9 cellular contexts compared by ENCODE assay signal in the genomic region with DNA sequence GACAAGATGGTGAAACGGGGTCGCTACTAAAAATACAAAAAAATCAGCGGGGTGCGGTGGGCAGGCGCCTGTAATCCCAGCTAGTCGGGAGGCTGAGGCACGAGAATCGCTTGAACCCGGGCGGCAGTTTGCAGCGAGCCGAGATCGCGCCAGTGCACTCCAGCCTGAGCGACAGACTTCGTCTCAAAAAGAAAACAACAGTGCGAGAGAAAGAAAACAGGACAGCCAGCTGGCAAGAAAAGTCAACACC. TPM values are rescaled to one million over a fixed set of nuclear protein-coding genes. Genes with fewer than 3 reads are reported as not detected.
DNase-seq lines count a peak whose midpoint lies in the region; ATAC-seq and TF ChIP-seq lines count a peak whose summit lies in the region.
"Had no signal": no experiment of that assay in that cellular context is flagged by ENCODE, and none has a peak within 500 bp of the region (broad histone marks: within the 10 kb centered on the region; RNA-seq: fewer than 3 reads in every experiment).

No MANE protein-coding gene starts in this region.

- H3K4me1 Mint-ChIP-seq in CD8-positive, alpha-beta T cell (ENCODE audit: low read depth) = peaks cover 8% of the 10 kb centered on the region
- H3K4me1 Mint-ChIP-seq in endothelial cell (ENCODE audit: unreplicated experiment) = no peaks in the 10 kb centered on the region

- no peaks in the 10 kb centered on the region for H3K36me3 ChIP-seq in CD8-positive, alpha-beta T cell (ENCODE audit: insufficient read depth, low read length)
- no peaks in the 10 kb centered on the region for H3K36me3 ChIP-seq in right lobe of liver
- H3K36me3 ChIP-seq in uterus = no peaks in the 10 kb centered on the region

- H3K9me3 ChIP-seq in CD8-positive, alpha-beta T cell (ENCODE audit: low read length) = no peaks in the 10 kb centered on the region
- no peaks in the 10 kb centered on the region for H3K9me3 ChIP-seq in right lobe of liver
- H3K9me3 ChIP-seq in uterus = no peaks in the 10 kb centered on the region

- ATAC-seq in CD8-positive, alpha-beta T cell = peak; percentile 13
- peak; percentile 1 to 9 (median 1) for ATAC-seq in right lobe of liver

- no peaks in the 10 kb centered on the region for H3K9me3 Mint-ChIP-seq in CD8-positive, alpha-beta T cell
- no peaks in the 10 kb centered on the region for H3K9me3 Mint-ChIP-seq in endothelial cell (ENCODE audit: unreplicated experiment)

- DNase-seq in CD8-positive, alpha-beta T cell = peak in 2 of 7 experiments; percentile 40 to 57
- DNase-seq in HFF-Myc (ENCODE audit: extremely low read depth, low read depth) (no peak), right lobe of liver (peak in 1 of 3 donors; percentile 56), uterus (no peak), KG1 (lab: John Stamatoyannopoulos, UW) (no peak), NCI-H2196 (lab: John Stamatoyannopoulos, UW; ENCODE audit: unreplicated experiment) (no peak), endothelial cell (ENCODE audit: low spot score) (no peak)

- H3K27ac ChIP-seq in CD8-positive, alpha-beta T cell (ENCODE audit: low read depth, low read length) = peak overlapping the region; percentile 99
- peak overlapping the region; percentile 28 for H3K27ac ChIP-seq in adipose tissue (ENCODE audit: low read depth, low read length)
- peak overlapping the region; percentile 97 to 99 (median 99) for H3K27ac ChIP-seq in right lobe of liver
- peak overlapping the region; percentile 98 to 100 for H3K27ac ChIP-seq in uterus

- TF ChIP-seq CTCF in CD8-positive, alpha-beta T cell (IDR thresholded peaks at IDR 0.05) = no peak
- TF ChIP-seq CTCF in HFF-Myc (IDR thresholded peaks at IDR 0.05; ENCODE audit: low read depth, low read length, missing control alignments) (no peak), right lobe of liver (IDR thresholded peaks at IDR 0.05) (no peak), uterus (IDR thresholded peaks at IDR 0.05) (no peak), endothelial cell (IDR thresholded peaks at IDR 0.05; ENCODE audit: unreplicated experiment) (no peak)

- H3K36me3 Mint-ChIP-seq in CD8-positive, alpha-beta T cell = no peaks in the 10 kb centered on the region
- H3K36me3 Mint-ChIP-seq in endothelial cell (ENCODE audit: low read depth, unreplicated experiment) = no peaks in the 10 kb centered on the region

- TF ChIP-seq POLR2A in right lobe of liver (IDR thresholded peaks at IDR 0.05) (no peak), uterus (IDR thresholded peaks at IDR 0.05) (no peak)

- H3K4me1 ChIP-seq in CD8-positive, alpha-beta T cell (ENCODE audit: insufficient read depth, low read length) = peaks cover 14% of the 10 kb centered on the region
- H3K4me1 ChIP-seq in right lobe of liver (peaks cover 0 to 6% (median 0%) of the 10 kb centered on the region in 4 donors), uterus (no peaks in the 10 kb centered on the region)

- WGBS in adipose tissue, 3 donors = 0% methylated on average over 17 of the region's 17 CpGs
- WGBS in right lobe of liver (ENCODE audit: insufficient coverage, low coverage, low lambda C conversion rate, missing lambda C conversion rate) = 2% methylated on average over 16 of the region's 17 CpGs

- H3K27ac Mint-ChIP-seq in CD8-positive, alpha-beta T cell = no peak overlapping the region
- no peak overlapping the region for H3K27ac Mint-ChIP-seq in endothelial cell (ENCODE audit: unreplicated experiment)

- peak overlapping the region; percentile 69 for H3K4me3 ChIP-seq in CD8-positive, alpha-beta T cell (ENCODE audit: low read depth, low read length)
- H3K4me3 ChIP-seq in HFF-Myc (replicated peaks; ENCODE audit: low read depth, low read length) = peak overlapping the region; percentile 46
- peak overlapping the region; percentile 28 to 63 (median 59) for H3K4me3 ChIP-seq in right lobe of liver
- H3K4me3 ChIP-seq in uterus = peak overlapping the region; percentile 47 to 83

- H3K4me3 Mint-ChIP-seq in CD8-positive, alpha-beta T cell = no peak overlapping the region
- H3K4me3 Mint-ChIP-seq in endothelial cell (ENCODE audit: unreplicated experiment) = no peak overlapping the region

- POLR2A ChIA-PET in CD8-positive, alpha-beta T cell (lab: Charles Lee) = interaction anchor here (0.5 to 4.3 kb wide), 25 partner anchors 10 to 1298 kb away, joined by 3 to 106 read pairs (median 11); a partner anchor contains a TSS

- H3K27me3 Mint-ChIP-seq in CD8-positive, alpha-beta T cell (ENCODE audit: low read depth) = no peaks in the 10 kb centered on the region
- H3K27me3 Mint-ChIP-seq in endothelial cell (ENCODE audit: unreplicated experiment) = peaks cover 4% of the 10 kb centered on the region

- CTCF ChIA-PET in CD8-positive, alpha-beta T cell (lab: Charles Lee) = interaction anchor here (1.1 to 6.8 kb wide), 5 partner anchors 10 to 91 kb away, joined by 3 to 46 read pairs (median 15); a partner anchor contains a TSS

- intact Hi-C loops in CD8-positive, alpha-beta T cell (cut with DNase I, micrococcal nuclease) = loop anchor here in 1 of 2 experiments (2.0 kb wide), 2 partner anchors 28 to 92 kb away; a partner anchor contains a TSS
- intact Hi-C loops in right lobe of liver (cut with DNase I) (no loop called here), uterus (cut with DNase I; ENCODE audit: low total_unique reads) (no loop called here)

- H3K27me3 ChIP-seq in CD8-positive, alpha-beta T cell (ENCODE audit: insufficient read depth, low read length) = no peaks in the 10 kb centered on the region
- no peaks in the 10 kb centered on the region for H3K27me3 ChIP-seq in right lobe of liver
- no peaks in the 10 kb centered on the region for H3K27me3 ChIP-seq in uterus

RNA-seq across cellular contexts. Expression of a gene that starts 0.6 kb away (rescaled TPM):
- total RNA-seq in CD8-positive, alpha-beta T cell = 1,000 to 10,000 TPM; 6,214 to 6,704 TPM
- not detected for polyA plus RNA-seq in adipose tissue
- 1,000 to 10,000 TPM in 4 of 6 experiments, under 1 TPM in 2; under 0.01 to 8,070 (median 3,211) TPM for total RNA-seq in right lobe of liver
- over 10,000 TPM in 1 of 4 donors, under 1 TPM in 3; under 0.01 to 24,687 (median under 0.01) TPM for total RNA-seq in uterus
- 7,223 TPM for total RNA-seq in endothelial cell (ENCODE audit: unreplicated experiment)
- total RNA-seq: myocyte had no signal

RNA-seq across cellular contexts. Expression of a gene that starts 0.7 kb away (rescaled TPM):
- 1,000 to 10,000 TPM; 1,572 to 1,612 TPM for total RNA-seq in CD8-positive, alpha-beta T cell
- not detected for polyA plus RNA-seq in adipose tissue
- total RNA-seq in right lobe of liver = 1,000 to 10,000 TPM in 4 of 6 experiments, under 1 TPM in 1, not detected in 1; under 0.01 to 2,710 (median 2,128) TPM
- total RNA-seq in uterus = 1,000 to 10,000 TPM in 1 of 4 donors, under 1 TPM in 3; under 0.01 to 2,308 (median under 0.01) TPM
- total RNA-seq in endothelial cell (ENCODE audit: unreplicated experiment) = 6,066 TPM
- total RNA-seq: myocyte had no signal

RNA-seq across cellular contexts. Expression of a gene that starts 9.8 kb away (rescaled TPM):
- not detected for total RNA-seq in CD8-positive, alpha-beta T cell
- polyA plus RNA-seq in adipose tissue = under 1 TPM; 0.56 to 0.93 (median 0.91) TPM
- 1 to 10 TPM in 5 of 6 experiments, under 1 TPM in 1; 0.56 to 4.1 (median 3.0) TPM for total RNA-seq in right lobe of liver
- total RNA-seq in uterus = 1 to 10 TPM in 3 of 4 donors, not detected in 1; 1.2 to 4.1 (median 1.5) TPM
- 1.8 TPM for total RNA-seq in endothelial cell (ENCODE audit: unreplicated experiment)

RNA-seq across cellular contexts. Expression of a gene that starts 26.8 kb away (rescaled TPM):
- 100 to 1,000 TPM; 170 to 171 TPM for total RNA-seq in CD8-positive, alpha-beta T cell
- 100 to 1,000 TPM in 1 of 3 donors, 10 to 100 TPM in 2; 24.5 to 126 (median 77.4) TPM for polyA plus RNA-seq in adipose tissue
- total RNA-seq in right lobe of liver (10 to 100 TPM; 15.1 to 32.6 (median 24.1) TPM), uterus (100 to 1,000 TPM in 1 of 4 donors, 10 to 100 TPM in 3; 29.6 to 211 (median 41.2) TPM), endothelial cell (ENCODE audit: unreplicated experiment) (227 TPM)

RNA-seq across cellular contexts. Expression of a gene that starts 35.2 kb away (rescaled TPM):
- not detected for total RNA-seq in CD8-positive, alpha-beta T cell
- over 10,000 TPM in 1 of 3 donors, 10 to 100 TPM in 1, 1 to 10 TPM in 1; 2.3 to 10,835 (median 11.8) TPM for polyA plus RNA-seq in adipose tissue
- total RNA-seq in right lobe of liver = not detected
- total RNA-seq in uterus = not detected
- not detected for total RNA-seq in endothelial cell (ENCODE audit: unreplicated experiment)
- total RNA-seq: myocyte had no signal

Comparison
In these comparisons a context has a peak if more than half of its experiments do, and no peak if none do; other contexts are left out.
1. H3K27ac ChIP-seq: peak in every context shown above with its lines; median percentile 99 in CD8-positive, alpha-beta T cell; 99 in right lobe of liver; 99 in uterus; 28 in adipose tissue.